9 cellular contexts compared by ENCODE assay signal in the genomic region with DNA sequence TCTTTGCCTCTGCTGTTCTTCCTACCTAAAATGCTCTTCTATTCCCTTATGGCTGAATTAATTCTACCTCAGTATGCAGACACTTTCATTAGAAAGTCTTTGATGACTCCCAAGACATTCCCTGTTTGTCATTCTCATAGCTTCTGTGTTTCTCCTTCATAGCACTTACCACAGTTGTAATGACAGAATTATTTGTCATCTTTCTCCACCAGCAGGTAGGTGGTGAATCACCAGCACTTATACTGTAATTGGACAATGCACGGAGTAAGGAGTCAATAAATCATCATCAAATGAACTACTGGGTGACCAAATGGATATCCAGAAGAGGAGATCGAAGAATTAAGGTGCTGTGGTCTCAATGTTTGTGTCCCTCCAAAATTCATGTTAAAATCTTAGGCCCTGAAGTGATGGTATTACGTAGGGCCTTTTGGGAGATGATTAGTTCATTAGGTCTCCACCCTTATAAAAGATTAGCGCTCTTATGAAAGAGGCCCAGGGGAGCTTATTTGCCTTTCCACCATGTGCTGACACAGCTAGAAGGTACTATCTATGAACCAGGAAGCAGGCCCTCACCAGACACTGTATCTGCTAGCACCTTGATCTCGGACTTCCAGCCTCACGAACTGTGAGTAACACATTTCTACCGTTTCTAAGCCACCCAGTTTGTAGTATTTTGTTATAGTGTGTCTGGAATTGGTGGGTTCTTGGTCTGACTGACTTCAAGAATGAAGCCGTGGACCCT. TPM values are rescaled to one million over a fixed set of nuclear protein-coding genes. Genes with fewer than 3 reads are reported as not detected.
DNase-seq lines count a peak whose midpoint lies in the region; ATAC-seq, FAIRE-seq and TF ChIP-seq lines count a peak whose summit lies in the region.
"Had no signal": no experiment of that assay in that cellular context is flagged by ENCODE, and none has a peak within 500 bp of the region (broad histone marks: within the 10 kb centered on the region; RNA-seq: fewer than 3 reads in every experiment).

No MANE protein-coding gene starts in this region.

- no peak for TF ChIP-seq CTCF in testis (IDR thresholded peaks at IDR 0.05)

- DNase-seq in activated T-cell treated with anti-CD3 and anti-CD28 coated beads, Interleukin-2, amount 50 U/mL, for 24 hours, result no peak
- no peak for DNase-seq in activated T-cell treated with anti-CD3 and anti-CD28 coated beads, Interleukin-2, amount 50 U/mL, for 1 hour
- DNase-seq in RCC 7860 (ENCODE audit: low spot score) (peak; percentile 85), epithelial cell of prostate (ENCODE audit: low read depth, low spot score) (peak; percentile 91), testis (no peak), SW 1271 (lab: John Stamatoyannopoulos, UW) (no peak)

- intact Hi-C loops in testis (cut with DNase I; ENCODE audit: low total_unique reads), result no loop called here

- peaks cover 38% of the 10 kb centered on the region for H3K4me1 ChIP-seq in testis

- no peaks in the 10 kb centered on the region for H3K9me3 ChIP-seq in testis

- H3K9me3 Mint-ChIP-seq in activated T-cell treated with anti-CD3 and anti-CD28 coated beads, Interleukin-2, amount 50 U/mL, for 24 hours, result no peaks in the 10 kb centered on the region

- TF ChIP-seq POLR2A in testis (IDR thresholded peaks at IDR 0.05), result no peak

- FAIRE-seq in RCC 7860 (lab: Jason Lieb, UNC), result peak; percentile 88

- no peaks in the 10 kb centered on the region for H3K36me3 ChIP-seq in testis (ENCODE audit: low read depth, missing control alignments)

- ATAC-seq in HG02870 (IDR thresholded peaks at IDR 0.05; ENCODE audit: unreplicated experiment) (no peak), GM21526 (IDR thresholded peaks at IDR 0.05; ENCODE audit: low FRiP score, unreplicated experiment) (no peak)

- no peaks in the 10 kb centered on the region for H3K27me3 ChIP-seq in testis

- peaks cover 69% of the 10 kb centered on the region for H3K4me1 Mint-ChIP-seq in activated T-cell treated with anti-CD3 and anti-CD28 coated beads, Interleukin-2, amount 50 U/mL, for 24 hours (ENCODE audit: low read depth)

- H3K4me3 Mint-ChIP-seq in activated T-cell treated with anti-CD3 and anti-CD28 coated beads, Interleukin-2, amount 50 U/mL, for 24 hours, result peak overlapping the region; percentile 85

- H3K36me3 Mint-ChIP-seq in activated T-cell treated with anti-CD3 and anti-CD28 coated beads, Interleukin-2, amount 50 U/mL, for 24 hours (ENCODE audit: low read depth), result peaks cover 35% of the 10 kb centered on the region

- WGBS in testis, 2 donors, result 93 to 94% methylated on average over 8 of the region's 8 CpGs

- H3K27ac ChIP-seq in epithelial cell of prostate, result peak overlapping the region; percentile 84
- peak overlapping the region; percentile 47 to 94 for H3K27ac ChIP-seq in testis

- peak overlapping the region; percentile 94 for H3K27ac Mint-ChIP-seq in activated T-cell treated with anti-CD3 and anti-CD28 coated beads, Interleukin-2, amount 50 U/mL, for 24 hours

- H3K4me3 ChIP-seq in testis, result no peak overlapping the region

- no peaks in the 10 kb centered on the region for H3K27me3 Mint-ChIP-seq in activated T-cell treated with anti-CD3 and anti-CD28 coated beads, Interleukin-2, amount 50 U/mL, for 24 hours

RNA-seq across cellular contexts. Expression of a gene that starts 2.4 kb away (rescaled TPM):
- total RNA-seq in testis, result 100 to 1,000 TPM; 116 to 121 TPM
- 106 TPM for polyA plus RNA-seq in testis (ENCODE audit: insufficient read depth, low read depth, low replicate concordance)

RNA-seq across cellular contexts. Expression of a gene that starts 51.4 kb away (rescaled TPM):
- total RNA-seq in testis, result 10 to 100 TPM; 33.2 to 37.9 TPM
- polyA plus RNA-seq in testis (ENCODE audit: insufficient read depth, low read depth, low replicate concordance), result 17.9 TPM

RNA-seq across cellular contexts. Expression of a gene that starts 54.6 kb away (rescaled TPM):
- total RNA-seq in testis, result 10 to 100 TPM; 15.3 to 16.1 TPM
- 9.9 TPM for polyA plus RNA-seq in testis (ENCODE audit: insufficient read depth, low read depth, low replicate concordance)
- total RNA-seq: NCI-H460 had no signal

RNA-seq across cellular contexts. Expression of a gene that starts 56.7 kb away (rescaled TPM):
- total RNA-seq in testis, result 10 to 100 TPM; 10.3 to 19.5 TPM
- polyA plus RNA-seq in testis (ENCODE audit: insufficient read depth, low read depth, low replicate concordance), result 36.4 TPM

Comparison
In these comparisons a context has a peak if more than half of its experiments do, and no peak if none do; other contexts are left out.
1. DNase-seq: peak in RCC 7860 (single experiment) and epithelial cell of prostate (single experiment); none in activated T-cell treated with anti-CD3 and anti-CD28 coated beads, Interleukin-2, amount 50 U/mL, for 24 hours (single experiment), activated T-cell treated with anti-CD3 and anti-CD28 coated beads, Interleukin-2, amount 50 U/mL, for 1 hour (single experiment), testis (single experiment) and SW 1271 (0 of 2).